In the genomic region with DNA sequence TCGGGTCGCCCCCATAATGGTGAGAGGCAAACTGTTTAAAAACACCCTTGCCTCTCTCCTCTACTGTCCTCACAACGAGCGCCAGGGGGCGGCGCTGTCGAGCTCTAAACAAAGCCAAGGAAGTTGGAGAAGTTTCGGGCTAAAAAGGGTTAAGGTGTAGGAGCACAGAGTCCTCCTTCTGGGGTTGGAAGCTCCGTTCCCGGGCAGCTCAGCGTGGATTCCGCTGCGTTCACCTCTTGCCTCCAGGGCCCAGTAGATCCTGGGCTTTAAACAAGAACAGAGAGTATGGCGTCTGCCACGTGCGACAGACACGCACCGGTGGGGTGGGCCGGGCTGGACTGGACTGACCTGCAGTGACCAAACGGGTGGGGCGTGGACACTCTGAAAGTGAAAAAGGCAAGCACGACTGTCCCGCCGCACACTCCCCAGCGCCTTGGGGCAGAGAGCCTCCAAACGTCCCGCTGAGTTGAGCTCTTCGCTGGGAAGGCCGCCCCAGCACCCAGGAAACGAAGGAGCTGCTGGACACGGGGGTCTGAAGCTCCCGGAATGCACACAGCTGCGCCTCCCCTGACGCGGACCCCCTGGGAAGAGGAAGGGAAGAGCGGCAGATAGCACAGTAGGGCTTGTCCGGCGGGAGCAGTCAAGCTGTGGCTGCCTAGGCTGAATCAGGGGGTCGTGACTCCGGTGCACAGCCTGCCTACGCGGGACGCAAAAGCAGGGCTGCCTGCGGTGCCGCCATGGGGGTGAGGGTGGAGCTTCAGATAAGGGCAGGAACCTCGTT, we compare ENCODE assay signal across 9 cellular contexts. TPM values are rescaled to one million over a fixed set of nuclear protein-coding genes. Genes with fewer than 3 reads are reported as not detected.
DNase-seq lines count a peak whose midpoint lies in the region; ATAC-seq and TF ChIP-seq lines count a peak whose summit lies in the region.
"Had no signal": no experiment of that assay in that cellular context is flagged by ENCODE, and none has a peak within 500 bp of the region (broad histone marks: within the 10 kb centered on the region; RNA-seq: fewer than 3 reads in every experiment).

No MANE protein-coding gene starts in this region.

- intact Hi-C loops in activated CD4-positive, alpha-beta T cell treated with anti-CD3 and anti-CD28 coated beads, Interleukin-2, amount 10 ng/mL, durations not matched to agents 24 days and 14 days (cut with micrococcal nuclease): loop anchor here (2.0 kb wide), 1 partner anchor 184 kb away; no protein-coding TSS in a partner anchor
- intact Hi-C loops in Panc1 (cut with micrococcal nuclease; ENCODE audit: unreplicated experiment) (loop anchor here (10.0 kb wide), 2 partner anchors 104 to 284 kb away; no protein-coding TSS in a partner anchor), stomach (cut with DNase I; ENCODE audit: low total_unique reads) (no loop called here)

- peak; percentile 68 to 75 for TF ChIP-seq RAD21 in liver (IDR thresholded peaks at IDR 0.05)

- H3K27me3 Mint-ChIP-seq in activated CD4-positive, alpha-beta T cell treated with anti-CD3 and anti-CD28 coated beads, Interleukin-2, amount 10 ng/mL, durations not matched to agents 24 days and 14 days: peaks cover 62% of the 10 kb centered on the region

- ATAC-seq in Panc1 (no peak), GM19467 (IDR thresholded peaks at IDR 0.05; ENCODE audit: unreplicated experiment) (no peak)

- TF ChIP-seq EP300 in stomach (IDR thresholded peaks at IDR 0.05): no peak

- H3K9ac ChIP-seq in duodenal mucosa (ENCODE audit: low read depth in 1 of 2, low read length in 2 of 2): peak overlapping the region; percentile 32 to 41
- H3K9ac ChIP-seq in liver (ENCODE audit: low read depth in 1 of 2, low read length in 2 of 2): no peak overlapping the region

- POLR2A ChIA-PET in Panc1 (lab: Charles Lee): no interaction called here

- H3K4me1 ChIP-seq in Panc1 (ENCODE audit: control insufficient read depth, insufficient read depth, low read length) (peaks cover 8% of the 10 kb centered on the region), duodenal mucosa (ENCODE audit: control insufficient read depth in 1 of 2, insufficient read depth in 2 of 2, low read length in 2 of 2) (peaks cover 9 to 25% of the 10 kb centered on the region in 2 donors), liver (ENCODE audit: control insufficient read depth in 4 of 4, insufficient read depth in 4 of 4, low read length in 3 of 4) (peaks cover 4 to 33% (median 6%) of the 10 kb centered on the region in 4 donors), stomach (peaks cover 38 to 59% (median 50%) of the 10 kb centered on the region in 4 donors)

- 7% methylated on average over 46 of the region's 46 CpGs for WGBS in liver
- 6 to 16% (median 10%) methylated on average over 29 to 46 of the region's 46 CpGs for WGBS in stomach, 5 donors

- peaks cover 17% of the 10 kb centered on the region for H3K27me3 ChIP-seq in Panc1 (ENCODE audit: control insufficient read depth, insufficient read depth, low read length)
- peaks cover 33 to 41% of the 10 kb centered on the region in 2 donors for H3K27me3 ChIP-seq in duodenal mucosa (ENCODE audit: control insufficient read depth in 1 of 2, insufficient read depth in 2 of 2, low read length in 2 of 2)
- H3K27me3 ChIP-seq in liver (ENCODE audit: control insufficient read depth in 4 of 4, insufficient read depth in 4 of 4, low read length in 3 of 4): peaks cover 0 to 12% (median 2%) of the 10 kb centered on the region in 4 donors
- peaks cover 0 to 58% (median 6%) of the 10 kb centered on the region in 3 donors for H3K27me3 ChIP-seq in stomach

- in situ Hi-C loops in Panc1 (cut with HindIII; ENCODE audit: low pct_unique_long_range_greater_than_20kb, low sequenced_read_pairs): no loop called here

- H3K4me3 ChIP-seq in Panc1 (ENCODE audit: low read depth in 2 of 2, low read length in 2 of 2) (peak overlapping the region in 1 of 2 experiments; percentile 56; a peak in 3 of 4 replicates), duodenal mucosa (ENCODE audit: low read depth in 1 of 2, low read length in 2 of 2) (peak overlapping the region; percentile 46 to 66), liver (ENCODE audit: low read depth in 1 of 3, low read length in 3 of 3) (peak overlapping the region in 1 of 3 donors; percentile 50), stomach (peak overlapping the region; percentile 53 to 66 (median 64))

- CTCF ChIA-PET in Panc1 (lab: Charles Lee): no interaction called here

- peak; percentile 79 for TF ChIP-seq CTCF in Panc1 (IDR thresholded peaks at IDR 0.05)
- TF ChIP-seq CTCF in liver (IDR thresholded peaks at IDR 0.05; ENCODE audit: low read depth, low read length, missing input control): peak; percentile 28
- peak in 5 of 7 experiments; percentile 24 to 77 (median 55) for TF ChIP-seq CTCF in stomach (IDR thresholded peaks at IDR 0.05)

- H3K4me3 Mint-ChIP-seq in activated CD4-positive, alpha-beta T cell treated with anti-CD3 and anti-CD28 coated beads, Interleukin-2, amount 10 ng/mL, durations not matched to agents 24 days and 14 days: no peak overlapping the region
- H3K4me3 Mint-ChIP-seq: activated naive CD4-positive, alpha-beta T cell treated with anti-CD3 and anti-CD28 coated beads, Interleukin-2, amount 50 U/mL, for 24 hours had no signal

- H3K4me1 Mint-ChIP-seq in activated CD4-positive, alpha-beta T cell treated with anti-CD3 and anti-CD28 coated beads, Interleukin-2, amount 10 ng/mL, durations not matched to agents 24 days and 14 days: peaks cover 4% of the 10 kb centered on the region
- H3K4me1 Mint-ChIP-seq: activated naive CD4-positive, alpha-beta T cell treated with anti-CD3 and anti-CD28 coated beads, Interleukin-2, amount 50 U/mL, for 24 hours had no signal

- H3K27ac ChIP-seq in Panc1 (ENCODE audit: low read length): no peak overlapping the region
- no peak overlapping the region for H3K27ac ChIP-seq in duodenal mucosa (ENCODE audit: low read depth, low read length)
- peak overlapping the region; percentile 6 to 43 for H3K27ac ChIP-seq in liver (ENCODE audit: low read depth in 1 of 2, low read length in 2 of 2)
- H3K27ac ChIP-seq in stomach: peak overlapping the region; percentile 78 to 93 (median 85)

- no peak for TF ChIP-seq POLR2A in stomach (IDR thresholded peaks at IDR 0.05)

- H3K27ac Mint-ChIP-seq in activated CD4-positive, alpha-beta T cell treated with anti-CD3 and anti-CD28 coated beads, Interleukin-2, amount 10 ng/mL, durations not matched to agents 24 days and 14 days: no peak overlapping the region
- H3K27ac Mint-ChIP-seq: activated naive CD4-positive, alpha-beta T cell treated with anti-CD3 and anti-CD28 coated beads, Interleukin-2, amount 50 U/mL, for 24 hours had no signal

- BruUV-seq in Panc1 (replicated peaks; lab: Mats Ljungman, UMichigan): no TSS peak

- no peaks in the 10 kb centered on the region for H3K36me3 Mint-ChIP-seq in activated CD4-positive, alpha-beta T cell treated with anti-CD3 and anti-CD28 coated beads, Interleukin-2, amount 10 ng/mL, durations not matched to agents 24 days and 14 days (ENCODE audit: low read depth)
- H3K36me3 Mint-ChIP-seq: activated naive CD4-positive, alpha-beta T cell treated with anti-CD3 and anti-CD28 coated beads, Interleukin-2, amount 50 U/mL, for 24 hours had no signal

- H3K9me3 ChIP-seq in Panc1 (ENCODE audit: control insufficient read depth, insufficient read depth, low read depth, low read length) (no peaks in the 10 kb centered on the region), duodenal mucosa (ENCODE audit: control insufficient read depth in 1 of 2, low read length in 2 of 2) (no peaks in the 10 kb centered on the region), liver (ENCODE audit: control insufficient read depth in 4 of 4, low read length in 3 of 4) (no peaks in the 10 kb centered on the region), stomach (no peaks in the 10 kb centered on the region)

- DNase-seq in activated CD4-positive, alpha-beta T cell treated with anti-CD3 and anti-CD28 coated beads, Interleukin-2, amount 10 ng/mL, durations not matched to agents 24 days and 14 days: peak; percentile 83
- DNase-seq in activated CD4-positive, alpha-beta T cell treated with anti-CD3 and anti-CD28 coated beads, Interleukin-2, amount 50 U/mL, for 4 hours: no peak
- DNase-seq in Panc1 (ENCODE audit: low read depth, low spot score) (no peak), stomach (peak; percentile 78), NCI-H1417 treated with DMSO at 0.1 percent for 48 hours (lab: John Stamatoyannopoulos, UW) (no peak)

- H3K36me3 ChIP-seq in Panc1 (ENCODE audit: control insufficient read depth, insufficient read depth, low read length) (no peaks in the 10 kb centered on the region), duodenal mucosa (ENCODE audit: control insufficient read depth in 1 of 2, insufficient read depth in 2 of 2, low read length in 2 of 2) (no peaks in the 10 kb centered on the region), liver (ENCODE audit: control insufficient read depth in 4 of 4, insufficient read depth in 3 of 4, low read depth in 1 of 4, low read length in 3 of 4) (no peaks in the 10 kb centered on the region), stomach (no peaks in the 10 kb centered on the region)

- no peaks in the 10 kb centered on the region for H3K9me3 Mint-ChIP-seq in activated CD4-positive, alpha-beta T cell treated with anti-CD3 and anti-CD28 coated beads, Interleukin-2, amount 10 ng/mL, durations not matched to agents 24 days and 14 days
- H3K9me3 Mint-ChIP-seq: activated naive CD4-positive, alpha-beta T cell treated with anti-CD3 and anti-CD28 coated beads, Interleukin-2, amount 50 U/mL, for 24 hours had no signal

RNA-seq across cellular contexts. Expression of gene THBD, which starts 1.6 kb away (rescaled TPM):
- not detected in 2 replicates for total RNA-seq in activated CD4-positive, alpha-beta T cell treated with anti-CD3 and anti-CD28 coated beads, Interleukin-2, amount 10 ng/mL, durations not matched to agents 24 days and 14 days
- total RNA-seq in Panc1 (2021; ENCODE audit: unreplicated experiment) (0.26 TPM), liver (1 to 10 TPM; 1.4 to 6.6 TPM), stomach (10 to 100 TPM in 4 of 5 donors, 1 to 10 TPM in 1; 2.7 to 83.5 (median 37.5) TPM)
- 0.11 TPM for polyA plus RNA-seq in Panc1 (2012; ENCODE audit: insufficient read length)
- polyA plus RNA-seq in liver (1 to 10 TPM; 2.9 to 3.2 TPM), stomach (10 to 100 TPM; 14.6 to 19.7 (median 18.2) TPM)

RNA-seq across cellular contexts. Expression of gene SSTR4, which starts 15.9 kb away (rescaled TPM):
- not detected in 2 replicates for total RNA-seq in activated CD4-positive, alpha-beta T cell treated with anti-CD3 and anti-CD28 coated beads, Interleukin-2, amount 10 ng/mL, durations not matched to agents 24 days and 14 days
- total RNA-seq in Panc1 (2021; ENCODE audit: unreplicated experiment) (not detected), liver (not detected), stomach (not detected)
- not detected for polyA plus RNA-seq in Panc1 (2012; ENCODE audit: insufficient read length)
- polyA plus RNA-seq in liver (not detected), stomach (not detected)

RNA-seq across cellular contexts. Expression of gene CD93, which starts 35.1 kb away (rescaled TPM):
- total RNA-seq in activated CD4-positive, alpha-beta T cell treated with anti-CD3 and anti-CD28 coated beads, Interleukin-2, amount 10 ng/mL, durations not matched to agents 24 days and 14 days: 1.5 and 1.7 TPM in 2 replicates
- 0.10 TPM for total RNA-seq in Panc1 (2021; ENCODE audit: unreplicated experiment)
- polyA plus RNA-seq in Panc1 (2012; ENCODE audit: insufficient read length): not detected
- 10 to 100 TPM; 15.0 to 16.0 TPM for total RNA-seq in liver
- 1 to 10 TPM; 1.5 to 8.7 TPM for polyA plus RNA-seq in liver
- 10 to 100 TPM in 3 of 5 donors, 1 to 10 TPM in 2; 2.9 to 63.5 (median 13.8) TPM for total RNA-seq in stomach
- 1 to 10 TPM; 3.4 to 5.3 (median 4.1) TPM for polyA plus RNA-seq in stomach

Comparison
In these comparisons a context has a peak if more than half of its experiments do, and no peak if none do; other contexts are left out.
1. DNase-seq: peak in activated CD4-positive, alpha-beta T cell treated with anti-CD3 and anti-CD28 coated beads, Interleukin-2, amount 10 ng/mL, durations not matched to agents 24 days and 14 days (single experiment) and stomach (single experiment); none in activated CD4-positive, alpha-beta T cell treated with anti-CD3 and anti-CD28 coated beads, Interleukin-2, amount 50 U/mL, for 4 hours (0 of 2), Panc1 (single experiment) and NCI-H1417 treated with DMSO at 0.1 percent for 48 hours (single experiment).
2. H3K27ac ChIP-seq: peak in liver (2 of 2) and stomach (5 of 5); none in Panc1 (single experiment) and duodenal mucosa (single experiment).
3. CTCF ChIP-seq: peak in every context shown above with its lines; median percentile 79 in Panc1; 55 in stomach; 28 in liver.
4. H3K9ac ChIP-seq: peak in duodenal mucosa (2 of 2); none in liver (0 of 2).